Comparison of ENCODE assay signal across 9 cellular contexts in genomic region chr6:168011291-168011690, GRCh38. TPM values are rescaled to one million over a fixed set of nuclear protein-coding genes. Genes with fewer than 3 reads are reported as not detected.
"Had no signal": no experiment of that assay in that cellular context is flagged by ENCODE, and none has a peak within 500 bp of the region (broad histone marks: within the 10 kb centered on the region; RNA-seq: fewer than 3 reads in every experiment).

No MANE protein-coding gene starts in this region.

- ATAC-seq: GM12878 had no signal

- FAIRE-seq: G401.6, GM12878, GM12891, GM12892, GM18507, GM19239 had no signal

- H3K4me3 ChIP-seq: GM12878 had no signal

- DNase-seq: GDM1, GF-D8 had no signal

RNA-seq across cellular contexts. Expression of gene KIF25, which starts 13.8 kb away (rescaled TPM):
- total RNA-seq: G401, GM12878 had no signal
- polyA plus RNA-seq: GM12878 had no signal
